Comparison of ENCODE assay signal across 13 cellular contexts in the genomic region with DNA sequence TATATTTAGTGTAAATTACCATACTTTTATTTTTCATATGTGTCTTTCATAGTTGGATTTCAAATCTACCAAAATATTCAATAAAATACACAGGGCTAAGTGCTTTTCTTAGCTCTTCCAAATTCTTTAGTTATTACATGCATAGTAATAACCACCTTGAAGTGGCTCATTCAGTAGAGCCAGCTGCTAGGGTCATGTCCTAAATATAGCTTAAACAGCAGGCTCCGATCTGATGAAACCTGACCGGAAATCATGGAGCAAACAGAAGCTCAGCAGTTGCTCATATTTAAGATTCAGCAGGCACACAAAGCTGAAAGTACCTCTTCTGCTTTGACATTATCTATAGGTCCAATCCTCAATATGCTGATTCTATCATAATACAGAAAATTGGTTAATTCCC.
DNase-seq lines count a peak whose midpoint lies in the region; ATAC-seq lines count a peak whose summit lies in the region.
"Had no signal": no experiment of that assay in that cellular context is flagged by ENCODE, and none has a peak within 500 bp of the region (broad histone marks: within the 10 kb centered on the region; RNA-seq: fewer than 3 reads in every experiment).

No MANE protein-coding gene starts in this region.

- ATAC-seq in HG02852 (IDR thresholded peaks at IDR 0.05; ENCODE audit: unreplicated experiment) = no peak
- ATAC-seq: naive thymus-derived CD8-positive, alpha-beta T cell had no signal

- peak; percentile 4 for DNase-seq in H4 (ENCODE audit: low spot score)
- DNase-seq in NCI-H146 treated with DMSO at 0.1 percent for 48 hours (lab: John Stamatoyannopoulos, UW; ENCODE audit: unreplicated experiment) = peak; percentile 94
- DNase-seq in SHP77 (lab: John Stamatoyannopoulos, UW) = peak; percentile 88 to 91
- DNase-seq in myocyte (ENCODE audit: low read depth) = peak; percentile 43
- DNase-seq in KG1 (lab: John Stamatoyannopoulos, UW) = no peak
- no peak for DNase-seq in activated CD4-positive, alpha-beta T cell treated with anti-CD3 and anti-CD28 coated beads, Interleukin-2, amount 50 U/mL, for 4 hours
- DNase-seq: activated CD4-positive, alpha-beta T cell treated with anti-CD3 and anti-CD28 coated beads, Interleukin-2, amount 10 ng/mL, durations not matched to agents 7 days and 5 days; GF-D8; H9; naive thymus-derived CD8-positive, alpha-beta T cell; OCI-M1; sigmoid colon had no signal

Comparison
In these comparisons a context has a peak if more than half of its experiments do, and no peak if none do; other contexts are left out.
1. DNase-seq: peak in H4 (single experiment), NCI-H146 treated with DMSO at 0.1 percent for 48 hours (single experiment), SHP77 (2 of 2) and myocyte (single experiment); none in KG1 (single experiment) and activated CD4-positive, alpha-beta T cell treated with anti-CD3 and anti-CD28 coated beads, Interleukin-2, amount 50 U/mL, for 4 hours (0 of 2).